ENCODE assay signal across 1 cellular context in genomic region chr5:95606419-95606818, GRCh38.
TF ChIP-seq lines count a peak whose summit lies in the region.

No MANE protein-coding gene starts in this region.

TF ChIP-seq in IMR-90, 13 proteins besides CTCF, POLR2A, EP300 and RAD21:
- TF ChIP-seq CHD1 (IDR thresholded peaks at IDR 0.05; ENCODE audit: low read depth, low read length) (no peak), RFX5 (IDR thresholded peaks at IDR 0.05; ENCODE audit: low read depth, low read length) (no peak), USF2 (IDR thresholded peaks at IDR 0.05; ENCODE audit: low read depth, low read length) (no peak), SMC3 (IDR thresholded peaks at IDR 0.05; ENCODE audit: low read depth, low read length) (no peak), NFE2L2 (IDR thresholded peaks at IDR 0.05; ENCODE audit: low read depth, low read length) (no peak), BHLHE40 (IDR thresholded peaks at IDR 0.05; ENCODE audit: low read depth, low read length) (no peak), MXI1 (IDR thresholded peaks at IDR 0.05; ENCODE audit: borderline replicate concordance, low read depth, low read length) (no peak), RCOR1 (IDR thresholded peaks at IDR 0.05; ENCODE audit: insufficient replicate concordance, low read length) (no peak), ELK1 (IDR thresholded peaks at IDR 0.05; ENCODE audit: borderline replicate concordance, low read depth, low read length) (no peak), MAZ (IDR thresholded peaks at IDR 0.05; ENCODE audit: borderline replicate concordance, low read depth, low read length) (no peak), MAFK (IDR thresholded peaks at IDR 0.05; ENCODE audit: low read depth, low read length) (no peak), FOS (IDR thresholded peaks at IDR 0.05; ENCODE audit: low read depth, low read length) (no peak), CEBPB (IDR thresholded peaks at IDR 0.05; ENCODE audit: low read depth, low read length) (no peak)
